7 cellular contexts compared by ENCODE assay signal in genomic region chr1:160400646-160401486, GRCh38. TPM values are rescaled to one million over a fixed set of nuclear protein-coding genes. Genes with fewer than 3 reads are reported as not detected.
DNase-seq lines count a peak whose midpoint lies in the region; ATAC-seq and TF ChIP-seq lines count a peak whose summit lies in the region.

No MANE protein-coding gene starts in this region.

- peaks cover 20% of the 10 kb centered on the region for H3K27me3 ChIP-seq in HL-60 (ENCODE audit: insufficient read depth, poor library complexity, severe bottlenecking)
- H3K27me3 ChIP-seq in SJCRH30: no peaks in the 10 kb centered on the region
- H3K27me3 ChIP-seq in trophoblast cell (ENCODE audit: insufficient read depth, low read length): no peaks in the 10 kb centered on the region

- peak overlapping the region; percentile 82 for H4K8ac ChIP-seq in trophoblast cell (ENCODE audit: low read depth, low read length)

- H2AK5ac ChIP-seq in trophoblast cell (ENCODE audit: low read length): peak overlapping the region; percentile 11

- H3K36me3 ChIP-seq in SJCRH30: no peaks in the 10 kb centered on the region
- H3K36me3 ChIP-seq in trophoblast cell (ENCODE audit: control insufficient read depth in 1 of 2, insufficient read depth in 2 of 2, low read length in 2 of 2): no peaks in the 10 kb centered on the region

- H2BK120ac ChIP-seq in trophoblast cell (ENCODE audit: insufficient read depth, low read length, poor library complexity): peak overlapping the region; percentile 78

- H3K14ac ChIP-seq in trophoblast cell (ENCODE audit: low read length): peak overlapping the region; percentile 96

- no peak for ATAC-seq in HG02798 (IDR thresholded peaks at IDR 0.05; ENCODE audit: poor library complexity, unreplicated experiment)
- ATAC-seq in GM18907 (IDR thresholded peaks at IDR 0.05; ENCODE audit: unreplicated experiment): no peak

- peaks cover 13% of the 10 kb centered on the region for H3K79me1 ChIP-seq in trophoblast cell (ENCODE audit: low read length)

- peak overlapping the region; percentile 70 for H2AFZ ChIP-seq in trophoblast cell (ENCODE audit: insufficient read depth, low read length, poor library complexity)

- peak overlapping the region; percentile 6; the same call in 1 of the 2 replicates for H3K4me3 ChIP-seq in HL-60 (replicated peaks; ENCODE audit: insufficient read depth, low read length)
- peak overlapping the region; percentile 92 for H3K4me3 ChIP-seq in SJCRH30
- H3K4me3 ChIP-seq in trophoblast cell (ENCODE audit: low read depth, low read length): peak overlapping the region; percentile 87

- H3K18ac ChIP-seq in trophoblast cell (ENCODE audit: low read length): peak overlapping the region; percentile 93

- no peak overlapping the region for H3K23ac ChIP-seq in trophoblast cell (ENCODE audit: low read length)

- TF ChIP-seq CTCF in HL-60 (IDR thresholded peaks at IDR 0.05; ENCODE audit: insufficient read depth, low read length): no peak

- H4K12ac ChIP-seq in trophoblast cell (ENCODE audit: low read depth, low read length): peak overlapping the region; percentile 76

- no CpG with 5 or more reads among the region's 55 CpGs for WGBS in trophoblast cell (ENCODE audit: extremely low coverage, insufficient coverage, insufficient read length)

- peak overlapping the region; percentile 93 for H3K4ac ChIP-seq in trophoblast cell (ENCODE audit: low read depth, low read length)

- H3K27ac ChIP-seq in HL-60 (replicated peaks) (no peak overlapping the region), SJCRH30 (peak overlapping the region; percentile 53; the same call in 1 of the 2 replicates), trophoblast cell (ENCODE audit: low read depth, low read length) (peak overlapping the region; percentile 34)

- H3K4me2 ChIP-seq in trophoblast cell (ENCODE audit: low read length): peak overlapping the region; percentile 95

- H3K9me3 ChIP-seq in SJCRH30 (replicated peaks) (no peaks in the 10 kb centered on the region), trophoblast cell (ENCODE audit: insufficient read depth, low read depth, low read length) (no peaks in the 10 kb centered on the region)

- H2BK5ac ChIP-seq in trophoblast cell (ENCODE audit: low read depth, low read length, poor library complexity): peak overlapping the region; percentile 77

- peak overlapping the region; percentile 96 for H4K91ac ChIP-seq in trophoblast cell (ENCODE audit: low read depth, low read length)

- H2BK12ac ChIP-seq in trophoblast cell (ENCODE audit: low read length): no peak overlapping the region

- DNase-seq in HL-60 (ENCODE audit: low read depth in 1 of 2, low spot score in 1 of 2): no peak
- peak; percentile 37 to 40 for DNase-seq in SJCRH30
- peak; percentile 30 for DNase-seq in globus pallidus (ENCODE audit: low spot score)
- DNase-seq in trophoblast cell: no peak
- DNase-seq in SIG-M5 treated with dmso at 0.1 percent for 504 hours (lab: John Stamatoyannopoulos, UW; ENCODE audit: unreplicated experiment): no peak

- peaks cover 8% of the 10 kb centered on the region for H3K79me2 ChIP-seq in trophoblast cell (ENCODE audit: control insufficient read depth, insufficient read depth, low read length, poor library complexity)

- H3K4me1 ChIP-seq in SJCRH30 (peaks cover 10% of the 10 kb centered on the region), trophoblast cell (ENCODE audit: control insufficient read depth in 1 of 2, insufficient read depth in 2 of 2, low read length in 2 of 2) (peaks cover 15 to 33% of the 10 kb centered on the region in 2 experiments)

- H3K9ac ChIP-seq in trophoblast cell (ENCODE audit: low read length): peak overlapping the region; percentile 74

RNA-seq across cellular contexts. Expression of gene VANGL2, which starts 0.5 kb away (rescaled TPM):
- 11.1 and 12.8 TPM in 2 replicates for total RNA-seq in SJCRH30 (2014; rRNA removed; shearing (Covaris generic))
- polyA plus RNA-seq in trophoblast cell (2013): 22.6 and 23.1 TPM in 2 replicates

RNA-seq across cellular contexts. Expression of gene NHLH1, which starts 34.0 kb away (rescaled TPM):
- total RNA-seq in SJCRH30 (2014; rRNA removed; shearing (Covaris generic)): 1.4 and 2.2 TPM in 2 replicates
- polyA plus RNA-seq in trophoblast cell (2013): 0.51 and 0.62 TPM in 2 replicates

RNA-seq across cellular contexts. Expression of gene NCSTN, which starts 57.7 kb away (rescaled TPM):
- total RNA-seq in SJCRH30 (2014; rRNA removed; shearing (Covaris generic)): 49.3 and 56.9 TPM in 2 replicates
- 106 and 117 TPM in 2 replicates for polyA plus RNA-seq in trophoblast cell (2013)

RNA-seq across cellular contexts. Expression of gene COPA, which starts 57.8 kb away (rescaled TPM):
- total RNA-seq in SJCRH30 (2014; rRNA removed; shearing (Covaris generic)): 107 TPM in 2 replicates
- 176 and 178 TPM in 2 replicates for polyA plus RNA-seq in trophoblast cell (2013)

Comparison
In these comparisons a context has a peak if more than half of its experiments do, and no peak if none do; other contexts are left out.
1. DNase-seq: peak in SJCRH30 (2 of 2) and globus pallidus (single experiment); none in HL-60 (0 of 2), trophoblast cell (0 of 2) and SIG-M5 treated with dmso at 0.1 percent for 504 hours (single experiment).
2. H3K4me3 ChIP-seq: peak in every context shown above with its lines; median percentile 92 in SJCRH30; 87 in trophoblast cell; 6 in HL-60.